8 cellular contexts compared by ENCODE assay signal in the genomic region with DNA sequence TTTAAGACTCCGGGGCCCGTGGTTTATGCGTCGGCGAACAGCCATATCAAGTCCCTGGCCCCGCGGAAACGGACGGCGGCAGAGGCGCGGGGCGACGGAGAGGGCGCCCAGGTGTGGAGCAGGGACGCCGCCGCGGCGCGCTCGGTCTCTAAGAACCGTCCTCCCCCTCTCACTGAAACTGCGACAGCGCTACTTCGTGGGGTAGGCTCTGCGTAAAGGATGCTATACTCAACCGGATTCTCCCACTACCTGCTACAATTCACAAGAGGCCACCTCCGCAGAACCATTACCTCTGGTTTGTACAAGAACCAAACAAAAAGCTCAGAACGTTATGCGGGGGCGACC. TPM values are rescaled to one million over a fixed set of nuclear protein-coding genes. Genes with fewer than 3 reads are reported as not detected.
DNase-seq lines count a peak whose midpoint lies in the region; ATAC-seq and TF ChIP-seq lines count a peak whose summit lies in the region.

No MANE protein-coding gene starts in this region.

- H3K27ac Mint-ChIP-seq in activated CD8-positive, alpha-beta memory T cell treated with anti-CD3 and anti-CD28 coated beads, Interleukin-2, amount 10 ng/mL, durations not matched to agents 7 days and 5 days: peak overlapping the region; percentile 82
- H3K27ac Mint-ChIP-seq in nephron: peak overlapping the region; percentile 9 to 94 (median 84)

- H3K27me3 ChIP-seq in HAP-1 (ENCODE audit: low read depth) (no peaks in the 10 kb centered on the region), MG63 (no peaks in the 10 kb centered on the region), esophagus (ENCODE audit: control insufficient read depth in 1 of 2, insufficient read depth in 2 of 2, low read length in 2 of 2) (no peaks in the 10 kb centered on the region)

- H3K4me3 Mint-ChIP-seq in activated CD8-positive, alpha-beta memory T cell treated with anti-CD3 and anti-CD28 coated beads, Interleukin-2, amount 10 ng/mL, durations not matched to agents 7 days and 5 days: peak overlapping the region; percentile 83
- H3K4me3 Mint-ChIP-seq in nephron: peak overlapping the region; percentile 95 to 99 (median 97)

- CTCF ChIA-PET in activated CD8-positive, alpha-beta memory T cell treated with anti-CD3 and anti-CD28 coated beads, Interleukin-2, amount 10 ng/mL, durations not matched to agents 7 days and 5 days (lab: Charles Lee): interaction anchor here (0.8 to 2.2 kb wide), 4 partner anchors 11 to 56 kb away, joined by 3 to 6 read pairs (median 4); no protein-coding TSS in a partner anchor

- peaks cover 9% of the 10 kb centered on the region for H3K36me3 Mint-ChIP-seq in activated CD8-positive, alpha-beta memory T cell treated with anti-CD3 and anti-CD28 coated beads, Interleukin-2, amount 10 ng/mL, durations not matched to agents 7 days and 5 days
- H3K36me3 Mint-ChIP-seq in nephron (ENCODE audit: low read depth): peaks cover 15% of the 10 kb centered on the region

- 0% methylated on average over 32 of the region's 32 CpGs for WGBS in esophagus, 2 donors

- DNase-seq in NCI-H2227 (lab: John Stamatoyannopoulos, UW; ENCODE audit: unreplicated experiment) (peak; percentile 41), NCI-H2227 treated with DMSO at 0.1 percent for 48 hours (lab: John Stamatoyannopoulos, UW) (no peak), HAP-1 (ENCODE audit: low spot score in 2 of 2) (peak; percentile 23 to 64), MG63 (peak; percentile 31), ureter (ENCODE audit: low spot score) (no peak)
- peak; percentile 63 for DNase-seq in activated CD8-positive, alpha-beta memory T cell treated with anti-CD3 and anti-CD28 coated beads, Interleukin-2, amount 10 ng/mL, durations not matched to agents 7 days and 5 days

- no peaks in the 10 kb centered on the region for H3K9me3 ChIP-seq in HAP-1
- no peaks in the 10 kb centered on the region for H3K9me3 ChIP-seq in MG63
- peaks cover 0 to 2% of the 10 kb centered on the region in 2 donors for H3K9me3 ChIP-seq in esophagus (ENCODE audit: control insufficient read depth in 2 of 2, insufficient read depth in 1 of 2, low read depth in 1 of 2, low read length in 1 of 2)

- in situ Hi-C loops in HAP-1 (cut with MboI; ENCODE audit: low sequenced_read_pairs): no loop called here

- H3K36me3 ChIP-seq in HAP-1 (replicated peaks) (peaks cover 16% of the 10 kb centered on the region), MG63 (peaks cover 29% of the 10 kb centered on the region), esophagus (ENCODE audit: control insufficient read depth in 2 of 2, insufficient read depth in 2 of 2, low read length in 1 of 2) (peaks cover under 1 to 10% of the 10 kb centered on the region in 2 donors)

- ATAC-seq in activated CD8-positive, alpha-beta memory T cell treated with anti-CD3 and anti-CD28 coated beads, Interleukin-2, amount 10 ng/mL, durations not matched to agents 7 days and 5 days: peak; percentile 71

- H3K4me1 ChIP-seq in HAP-1: peaks cover 11% of the 10 kb centered on the region
- H3K4me1 ChIP-seq in esophagus (ENCODE audit: control insufficient read depth in 2 of 2, insufficient read depth in 2 of 2, low read length in 1 of 2): no peaks in the 10 kb centered on the region

- H3K4me3 ChIP-seq in HAP-1 (peak overlapping the region; percentile 75), MG63 (peak overlapping the region; percentile 94), esophagus (ENCODE audit: low read depth in 1 of 2, low read length in 2 of 2) (peak overlapping the region; percentile 81 to 91)

- no peaks in the 10 kb centered on the region for H3K27me3 Mint-ChIP-seq in activated CD8-positive, alpha-beta memory T cell treated with anti-CD3 and anti-CD28 coated beads, Interleukin-2, amount 10 ng/mL, durations not matched to agents 7 days and 5 days
- H3K27me3 Mint-ChIP-seq in nephron (ENCODE audit: low read depth): no peaks in the 10 kb centered on the region

- H3K9me3 Mint-ChIP-seq in activated CD8-positive, alpha-beta memory T cell treated with anti-CD3 and anti-CD28 coated beads, Interleukin-2, amount 10 ng/mL, durations not matched to agents 7 days and 5 days (ENCODE audit: low read depth): no peaks in the 10 kb centered on the region
- no peaks in the 10 kb centered on the region for H3K9me3 Mint-ChIP-seq in nephron

- no peak for TF ChIP-seq CTCF in nephron (IDR thresholded peaks at IDR 0.05; ENCODE audit: unreplicated experiment in 3 of 3)

- peaks cover 18% of the 10 kb centered on the region for H3K4me1 Mint-ChIP-seq in activated CD8-positive, alpha-beta memory T cell treated with anti-CD3 and anti-CD28 coated beads, Interleukin-2, amount 10 ng/mL, durations not matched to agents 7 days and 5 days
- H3K4me1 Mint-ChIP-seq in nephron: peaks cover 24% of the 10 kb centered on the region

- peak overlapping the region; percentile 74 to 75 for H3K27ac ChIP-seq in esophagus (ENCODE audit: low read depth in 2 of 2, low read length in 1 of 2)

RNA-seq across cellular contexts. Expression of gene MRNIP, which starts 0.4 kb away (rescaled TPM):
- total RNA-seq in MG63 (2014; rRNA removed; shearing (Covaris generic); ENCODE audit: low replicate concordance): 25.5 and 30.6 TPM in 2 replicates
- 10 to 100 TPM; 20.2 to 21.4 TPM for total RNA-seq in activated CD8-positive, alpha-beta memory T cell treated with anti-CD3 and anti-CD28 coated beads, Interleukin-2, amount 10 ng/mL, durations not matched to agents 7 days and 5 days
- polyA plus RNA-seq in esophagus: 10 to 100 TPM; 12.2 to 31.5 TPM
- 40.5 TPM for total RNA-seq in ureter

RNA-seq across cellular contexts. Expression of gene SQSTM1, which starts 37.5 kb away (rescaled TPM):
- total RNA-seq in MG63 (2014; rRNA removed; shearing (Covaris generic); ENCODE audit: low replicate concordance): 484 and 538 TPM in 2 replicates
- 100 to 1,000 TPM; 130 to 198 TPM for total RNA-seq in activated CD8-positive, alpha-beta memory T cell treated with anti-CD3 and anti-CD28 coated beads, Interleukin-2, amount 10 ng/mL, durations not matched to agents 7 days and 5 days
- polyA plus RNA-seq in esophagus: 100 to 1,000 TPM in 1 of 2 donors, 10 to 100 TPM in 1; 94.8 to 111 TPM
- 265 TPM for total RNA-seq in ureter

RNA-seq across cellular contexts. Expression of gene TBC1D9B, which starts 49.5 kb away (rescaled TPM):
- total RNA-seq in MG63 (2014; rRNA removed; shearing (Covaris generic); ENCODE audit: low replicate concordance): 69.1 and 101 TPM in 2 replicates
- 10 to 100 TPM; 71.6 to 83.3 TPM for total RNA-seq in activated CD8-positive, alpha-beta memory T cell treated with anti-CD3 and anti-CD28 coated beads, Interleukin-2, amount 10 ng/mL, durations not matched to agents 7 days and 5 days
- polyA plus RNA-seq in esophagus: 10 to 100 TPM; 44.8 to 69.5 TPM
- 142 TPM for total RNA-seq in ureter

RNA-seq across cellular contexts. Expression of gene MGAT4B, which starts 51.5 kb away (rescaled TPM):
- total RNA-seq in MG63 (2014; rRNA removed; shearing (Covaris generic); ENCODE audit: low replicate concordance): 149 and 238 TPM in 2 replicates
- 100 to 1,000 TPM; 100 to 116 TPM for total RNA-seq in activated CD8-positive, alpha-beta memory T cell treated with anti-CD3 and anti-CD28 coated beads, Interleukin-2, amount 10 ng/mL, durations not matched to agents 7 days and 5 days
- 10 to 100 TPM; 59.2 to 66.8 TPM for polyA plus RNA-seq in esophagus
- 93.8 TPM for total RNA-seq in ureter

Comparison
In these comparisons a context has a peak if more than half of its experiments do, and no peak if none do; other contexts are left out.
1. DNase-seq: peak in NCI-H2227 (single experiment), HAP-1 (2 of 2), MG63 (single experiment) and activated CD8-positive, alpha-beta memory T cell treated with anti-CD3 and anti-CD28 coated beads, Interleukin-2, amount 10 ng/mL, durations not matched to agents 7 days and 5 days (single experiment); none in NCI-H2227 treated with DMSO at 0.1 percent for 48 hours (single experiment) and ureter (single experiment).
2. Peak in every context shown above with its lines, with median percentiles within 50 percentile points of each other: H3K4me3 ChIP-seq.